1 cellular context compared by ENCODE assay signal in genomic region chr9:128881627-128881883, GRCh38.
TF ChIP-seq lines count a peak whose summit lies in the region.

No MANE protein-coding gene starts in this region.

TF ChIP-seq in HEK293, 187 proteins besides CTCF, POLR2A, EP300 and RAD21 (continued from another document and continues in another):
- TF ChIP-seq PRDM10 (tag by site-specific recombination; IDR thresholded peaks at IDR 0.05) (peak; percentile 75), ZBTB17 (tag by site-specific recombination; IDR thresholded peaks at IDR 0.05) (peak; percentile 100), FEZF1 (tag by site-specific recombination; IDR thresholded peaks at IDR 0.05) (no peak), ZNF785 (tag by site-specific recombination; IDR thresholded peaks at IDR 0.05) (no peak), ZNF707 (tag by site-specific recombination; IDR thresholded peaks at IDR 0.05) (no peak), ZNF555 (tag by site-specific recombination; conservative IDR thresholded peaks at IDR 0.05) (no peak), ZNF175 (tag by site-specific recombination; IDR thresholded peaks at IDR 0.05) (no peak), ZNF133 (tag by site-specific recombination; IDR thresholded peaks at IDR 0.05) (no peak), ZNF501 (tag by site-specific recombination; IDR thresholded peaks at IDR 0.05) (0 out of 2 replicates have a peak, but pooled peaks have one; percentile 20), MYNN (tag by site-specific recombination; IDR thresholded peaks at IDR 0.05; ENCODE audit: borderline replicate concordance) (no peak), ZNF600 (tag by site-specific recombination; IDR thresholded peaks at IDR 0.05) (peak; percentile 79), ZBTB10 (tag by site-specific recombination; IDR thresholded peaks at IDR 0.05) (peak; percentile 63; the same call in 1 of the 2 replicates), ZNF433 (tag by site-specific recombination; IDR thresholded peaks at IDR 0.05; ENCODE audit: low read depth) (no peak), ZNF623 (tag by site-specific recombination; IDR thresholded peaks at IDR 0.05) (no peak), ZNF544 (tag by site-specific recombination; IDR thresholded peaks at IDR 0.05) (no peak), SP7 (tag by site-specific recombination; IDR thresholded peaks at IDR 0.05) (peak; percentile 26; the same call in 1 of the 2 replicates), ZNF248 (tag by site-specific recombination; IDR thresholded peaks at IDR 0.05) (no peak), HOXC10 (CRISPR knock-in tag; IDR thresholded peaks at IDR 0.05) (no peak), ZNF292 (tag by site-specific recombination; IDR thresholded peaks at IDR 0.05; ENCODE audit: borderline replicate concordance, low read depth) (no peak), ZBTB48 (tag by site-specific recombination; IDR thresholded peaks at IDR 0.05) (no peak), ZNF394 (tag by site-specific recombination; IDR thresholded peaks at IDR 0.05; ENCODE audit: borderline replicate concordance) (peak; percentile 85; the same call in 1 of the 2 replicates), ZBTB7A (tag by site-specific recombination; IDR thresholded peaks at IDR 0.05; ENCODE audit: low read depth) (no peak), ZNF169 (tag by site-specific recombination; IDR thresholded peaks at IDR 0.05) (no peak), ZNF132 (tag by site-specific recombination; IDR thresholded peaks at IDR 0.05; ENCODE audit: borderline replicate concordance) (no peak), OSR2 (tag by site-specific recombination; IDR thresholded peaks at IDR 0.05) (no peak), TCF7L2 (IDR thresholded peaks at IDR 0.05; ENCODE audit: borderline replicate concordance, low read depth, low read length) (no peak), ZSCAN16 (tag by site-specific recombination; IDR thresholded peaks at IDR 0.05) (no peak), ZNF596 (tag by site-specific recombination; IDR thresholded peaks at IDR 0.05) (no peak), ZNF404 (tag by site-specific recombination; IDR thresholded peaks at IDR 0.05) (no peak), ZNF19 (tag by site-specific recombination; IDR thresholded peaks at IDR 0.05; ENCODE audit: low read depth) (no peak), ZNF223 (tag by site-specific recombination; IDR thresholded peaks at IDR 0.05) (no peak), ZBTB6 (tag by site-specific recombination; IDR thresholded peaks at IDR 0.05) (peak; percentile 85), ZNF391 (tag by site-specific recombination; IDR thresholded peaks at IDR 0.05; ENCODE audit: borderline replicate concordance, low read depth) (no peak), ZNF660 (tag by site-specific recombination; IDR thresholded peaks at IDR 0.05) (0 out of 2 replicates have a peak, but pooled peaks have one; percentile 26), MEIS1 (CRISPR knock-in tag; IDR thresholded peaks at IDR 0.05; ENCODE audit: borderline replicate concordance) (no peak), KLF8 (tag by site-specific recombination; IDR thresholded peaks at IDR 0.05) (no peak), ZNF777 (tag by site-specific recombination; IDR thresholded peaks at IDR 0.05; ENCODE audit: borderline replicate concordance) (no peak), ZBTB49 (tag by site-specific recombination; IDR thresholded peaks at IDR 0.05; ENCODE audit: low read depth) (no peak), ZNF2 (tag by site-specific recombination; IDR thresholded peaks at IDR 0.05) (peak; percentile 56; the same call in 1 of the 2 replicates), ZNF324 (tag by site-specific recombination; IDR thresholded peaks at IDR 0.05) (no peak; the same call in 1 of the 2 replicates), ZNF214 (tag by site-specific recombination; IDR thresholded peaks at IDR 0.05; ENCODE audit: borderline replicate concordance) (no peak), ZNF513 (tag by site-specific recombination; IDR thresholded peaks at IDR 0.05) (no peak), BCL11A (tag by site-specific recombination; IDR thresholded peaks at IDR 0.05; ENCODE audit: low read depth) (no peak), ZNF654 (tag by site-specific recombination; IDR thresholded peaks at IDR 0.05; ENCODE audit: low read depth) (no peak), ZNF830 (tag by site-specific recombination; IDR thresholded peaks at IDR 0.05; ENCODE audit: low read depth) (no peak), KLF9 (tag by site-specific recombination; IDR thresholded peaks at IDR 0.05; ENCODE audit: low read depth) (no peak), KLF10 (tag by site-specific recombination; IDR thresholded peaks at IDR 0.05) (no peak)
- TF ChIP-seq, protein P1, sequence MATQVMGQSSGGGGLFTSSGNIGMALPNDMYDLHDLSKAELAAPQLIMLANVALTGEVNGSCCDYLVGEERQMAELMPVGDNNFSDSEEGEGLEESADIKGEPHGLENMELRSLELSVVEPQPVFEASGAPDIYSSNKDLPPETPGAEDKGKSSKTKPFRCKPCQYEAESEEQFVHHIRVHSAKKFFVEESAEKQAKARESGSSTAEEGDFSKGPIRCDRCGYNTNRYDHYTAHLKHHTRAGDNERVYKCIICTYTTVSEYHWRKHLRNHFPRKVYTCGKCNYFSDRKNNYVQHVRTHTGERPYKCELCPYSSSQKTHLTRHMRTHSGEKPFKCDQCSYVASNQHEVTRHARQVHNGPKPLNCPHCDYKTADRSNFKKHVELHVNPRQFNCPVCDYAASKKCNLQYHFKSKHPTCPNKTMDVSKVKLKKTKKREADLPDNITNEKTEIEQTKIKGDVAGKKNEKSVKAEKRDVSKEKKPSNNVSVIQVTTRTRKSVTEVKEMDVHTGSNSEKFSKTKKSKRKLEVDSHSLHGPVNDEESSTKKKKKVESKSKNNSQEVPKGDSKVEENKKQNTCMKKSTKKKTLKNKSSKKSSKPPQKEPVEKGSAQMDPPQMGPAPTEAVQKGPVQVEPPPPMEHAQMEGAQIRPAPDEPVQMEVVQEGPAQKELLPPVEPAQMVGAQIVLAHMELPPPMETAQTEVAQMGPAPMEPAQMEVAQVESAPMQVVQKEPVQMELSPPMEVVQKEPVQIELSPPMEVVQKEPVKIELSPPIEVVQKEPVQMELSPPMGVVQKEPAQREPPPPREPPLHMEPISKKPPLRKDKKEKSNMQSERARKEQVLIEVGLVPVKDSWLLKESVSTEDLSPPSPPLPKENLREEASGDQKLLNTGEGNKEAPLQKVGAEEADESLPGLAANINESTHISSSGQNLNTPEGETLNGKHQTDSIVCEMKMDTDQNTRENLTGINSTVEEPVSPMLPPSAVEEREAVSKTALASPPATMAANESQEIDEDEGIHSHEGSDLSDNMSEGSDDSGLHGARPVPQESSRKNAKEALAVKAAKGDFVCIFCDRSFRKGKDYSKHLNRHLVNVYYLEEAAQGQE (tag by site-specific recombination; IDR thresholded peaks at IDR 0.05), result no peak
- TF ChIP-seq, protein P2, sequence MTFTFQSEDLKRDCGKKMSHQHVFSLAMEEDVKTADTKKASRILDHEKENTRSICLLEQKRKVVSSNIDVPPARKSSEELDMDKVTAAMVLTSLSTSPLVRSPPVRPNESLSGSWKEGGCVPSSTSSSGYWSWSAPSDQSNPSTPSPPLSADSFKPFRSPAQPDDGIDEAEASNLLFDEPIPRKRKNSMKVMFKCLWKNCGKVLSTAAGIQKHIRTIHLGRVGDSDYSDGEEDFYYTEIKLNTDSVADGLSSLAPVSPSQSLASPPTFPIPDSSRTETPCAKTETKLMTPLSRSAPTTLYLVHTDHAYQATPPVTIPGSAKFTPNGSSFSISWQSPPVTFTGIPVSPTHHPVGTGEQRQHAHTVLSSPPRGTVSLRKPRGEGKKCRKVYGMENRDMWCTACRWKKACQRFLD (tag by site-specific recombination; IDR thresholded peaks at IDR 0.05), result no peak
- TF ChIP-seq, protein P3, sequence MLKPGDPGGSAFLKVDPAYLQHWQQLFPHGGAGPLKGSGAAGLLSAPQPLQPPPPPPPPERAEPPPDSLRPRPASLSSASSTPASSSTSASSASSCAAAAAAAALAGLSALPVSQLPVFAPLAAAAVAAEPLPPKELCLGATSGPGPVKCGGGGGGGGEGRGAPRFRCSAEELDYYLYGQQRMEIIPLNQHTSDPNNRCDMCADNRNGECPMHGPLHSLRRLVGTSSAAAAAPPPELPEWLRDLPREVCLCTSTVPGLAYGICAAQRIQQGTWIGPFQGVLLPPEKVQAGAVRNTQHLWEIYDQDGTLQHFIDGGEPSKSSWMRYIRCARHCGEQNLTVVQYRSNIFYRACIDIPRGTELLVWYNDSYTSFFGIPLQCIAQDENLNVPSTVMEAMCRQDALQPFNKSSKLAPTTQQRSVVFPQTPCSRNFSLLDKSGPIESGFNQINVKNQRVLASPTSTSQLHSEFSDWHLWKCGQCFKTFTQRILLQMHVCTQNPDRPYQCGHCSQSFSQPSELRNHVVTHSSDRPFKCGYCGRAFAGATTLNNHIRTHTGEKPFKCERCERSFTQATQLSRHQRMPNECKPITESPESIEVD (tag by site-specific recombination; IDR thresholded peaks at IDR 0.05), result no peak
